17 cellular contexts compared by ENCODE assay signal in the genomic region with DNA sequence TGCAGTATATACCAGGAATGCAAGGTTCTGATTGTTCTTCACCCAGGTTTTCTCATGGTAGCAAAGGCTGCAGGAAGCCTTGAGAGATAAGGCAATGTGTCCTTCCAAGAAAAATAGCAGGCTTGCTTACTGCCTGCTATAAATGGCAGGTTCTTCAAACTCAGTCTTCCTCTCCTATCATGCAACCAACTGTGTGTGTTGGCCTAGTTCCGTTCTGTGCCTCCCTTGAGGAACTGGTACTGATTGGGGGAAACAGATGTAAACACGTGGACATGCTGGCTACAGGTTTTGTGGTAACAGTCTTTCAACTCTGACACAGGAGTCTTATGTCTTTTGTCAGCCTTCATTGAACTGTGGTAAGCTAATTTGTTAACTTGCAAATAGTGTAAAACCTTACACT. TPM values are rescaled to one million over a fixed set of nuclear protein-coding genes. Genes with fewer than 3 reads are reported as not detected.
A peak's percentile ranks its signal among the peaks of the same experiment; 100 is the strongest.
DNase-seq lines count a peak whose midpoint lies in the region; ATAC-seq and TF ChIP-seq lines count a peak whose summit lies in the region.
"Had no signal": no experiment of that assay in that cellular context is flagged by ENCODE, and none has a peak within 500 bp of the region (broad histone marks: within the 10 kb centered on the region; RNA-seq: fewer than 3 reads in every experiment).

No MANE protein-coding gene starts in this region.

- DNase-seq in NOMO-1 treated with DMSO at 0.1 percent for 48 hours (lab: John Stamatoyannopoulos, UW; ENCODE audit: unreplicated experiment) (peak; percentile 4), NOMO-1 (lab: John Stamatoyannopoulos, UW; ENCODE audit: unreplicated experiment in 2 of 2) (no peak), spleen (no peak), thyroid gland (no peak), NCI-H1930 (lab: John Stamatoyannopoulos, UW) (no peak), NCI-H2171 treated with DMSO at 0.1 percent for 48 hours (lab: John Stamatoyannopoulos, UW) (no peak)
- DNase-seq in Jurkat, Clone E6-1 (ENCODE audit: low read depth, low spot score): peak; percentile 11
- DNase-seq: 8988T; activated CD4-positive, CD25-positive, alpha-beta regulatory T cell treated with anti-CD3 and anti-CD28 coated beads, Interleukin-2, amount 50 U/mL, for 72 hours; CD8-positive, alpha-beta memory T cell; effector memory CD8-positive, alpha-beta T cell; mammary epithelial cell; NCI-H1105 treated with DMSO at 0.1 percent for 48 hours; NCI-H226; stimulated activated naive CD8-positive, alpha-beta T cell treated with anti-CD3 and anti-CD28 coated beads, Interleukin-15, Interleukin-2, amounts not matched to agents 100 U/mL and 50 U/mL, for 24 hours had no signal

- H3K27me3 ChIP-seq in spleen (replicated peaks in 1 of 7): no peaks in the 10 kb centered on the region
- no peaks in the 10 kb centered on the region for H3K27me3 ChIP-seq in thyroid gland

- H3K4me3 ChIP-seq in Jurkat, Clone E6-1 (ENCODE audit: low read length): no peak overlapping the region
- H3K4me3 ChIP-seq in spleen (no peak overlapping the region), thyroid gland (replicated peaks in 1 of 3) (no peak overlapping the region)

- no peak overlapping the region for H3K27ac ChIP-seq in spleen
- H3K27ac ChIP-seq in thyroid gland: no peak overlapping the region

- ATAC-seq in HG02759 (IDR thresholded peaks at IDR 0.05; ENCODE audit: unreplicated experiment): peak; percentile 88
- ATAC-seq: activated naive CD4-positive, alpha-beta T cell treated with anti-CD3 and anti-CD28 coated beads, Interleukin-2, amount 50 U/mL, for 72 hours; effector memory CD8-positive, alpha-beta T cell; stimulated activated naive CD8-positive, alpha-beta T cell treated with anti-CD3 and anti-CD28 coated beads, Interleukin-15, Interleukin-2, amounts not matched to agents 100 U/mL and 50 U/mL, for 24 hours had no signal

- 16 to 42% (median 19%) methylated on average over 2 of the region's 2 CpGs for WGBS in spleen, 5 donors
- 56 to 59% methylated on average over 2 of the region's 2 CpGs for WGBS in thyroid gland, 2 donors

- TF ChIP-seq CTCF in spleen (IDR thresholded peaks at IDR 0.05 in 8 of 11, conservative IDR thresholded peaks at IDR 0.05 in 3 of 11): no peak
- TF ChIP-seq CTCF in thyroid gland (IDR thresholded peaks at IDR 0.05): no peak

- intact Hi-C loops in spleen (cut with DNase I; ENCODE audit: low total_unique reads) (no loop called here), thyroid gland (cut with DNase I) (no loop called here)

- H3K9me3 ChIP-seq in spleen (peaks cover 0 to 14% (median 2%) of the 10 kb centered on the region in 8 donors), thyroid gland (no peaks in the 10 kb centered on the region)

- H3K4me1 ChIP-seq in spleen: no peaks in the 10 kb centered on the region
- H3K4me1 ChIP-seq in thyroid gland: no peaks in the 10 kb centered on the region

- H3K36me3 ChIP-seq in spleen: no peaks in the 10 kb centered on the region
- no peaks in the 10 kb centered on the region for H3K36me3 ChIP-seq in thyroid gland

- no peak for TF ChIP-seq POLR2A in spleen (IDR thresholded peaks at IDR 0.05)
- TF ChIP-seq POLR2A in thyroid gland (IDR thresholded peaks at IDR 0.05): no peak

RNA-seq across cellular contexts. Expression of a gene that starts 54.9 kb away (rescaled TPM):
- polyA plus RNA-seq in Jurkat, Clone E6-1 (2012; ENCODE audit: insufficient read depth, insufficient read length): 142 TPM
- 10 to 100 TPM; 31.2 to 59.6 (median 45.7) TPM for total RNA-seq in spleen
- 10 to 100 TPM; 44.2 to 47.1 (median 45.3) TPM for polyA plus RNA-seq in spleen
- 10 to 100 TPM; 28.2 to 42.9 (median 37.3) TPM for total RNA-seq in thyroid gland

Comparison
In these comparisons a context has a peak if more than half of its experiments do, and no peak if none do; other contexts are left out.
1. DNase-seq: peak in NOMO-1 treated with DMSO at 0.1 percent for 48 hours (single experiment) and Jurkat, Clone E6-1 (single experiment); none in NOMO-1 (0 of 2), spleen (single experiment), thyroid gland (0 of 2), NCI-H1930 (0 of 2) and NCI-H2171 treated with DMSO at 0.1 percent for 48 hours (single experiment).